ENCODE assay signal across 8 cellular contexts in the genomic region with DNA sequence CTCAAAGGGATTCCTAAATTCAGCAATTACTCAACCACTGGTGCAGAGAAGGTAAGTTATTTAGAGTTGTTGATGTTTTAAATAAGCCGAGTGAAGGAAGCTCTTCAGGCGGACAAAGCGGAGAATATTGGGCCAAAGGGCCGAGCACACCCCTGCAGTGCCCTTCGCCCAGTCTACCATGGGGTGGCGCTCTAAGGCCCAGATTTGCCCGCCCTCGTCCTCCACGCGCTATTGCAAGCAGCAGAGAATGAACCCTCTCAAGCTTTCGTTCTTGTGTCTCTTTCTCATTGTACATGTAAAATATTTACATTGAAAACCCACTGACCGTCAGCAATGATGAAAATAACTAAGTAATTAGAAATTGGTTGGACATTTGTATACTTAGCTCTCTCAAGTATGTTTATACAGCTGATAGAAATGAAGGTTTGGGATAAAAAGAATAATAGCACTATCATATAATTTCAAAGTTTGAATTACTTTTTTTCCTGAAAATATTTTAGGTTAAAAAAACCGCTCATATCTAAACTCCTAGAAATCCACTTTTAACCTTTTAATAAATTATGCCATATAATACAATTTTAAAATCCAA.
A peak's percentile ranks its signal among the peaks of the same experiment; 100 is the strongest.
DNase-seq lines count a peak whose midpoint lies in the region; ATAC-seq and TF ChIP-seq lines count a peak whose summit lies in the region.

No MANE protein-coding gene starts in this region.

- H3K9me2 ChIP-seq in OCI-LY7 (ENCODE audit: insufficient read depth, low read length), result no peaks in the 10 kb centered on the region

- H3K4me2 ChIP-seq in OCI-LY7 (ENCODE audit: low read length), result no peak overlapping the region

- H2AFZ ChIP-seq in OCI-LY7 (ENCODE audit: low read length), result no peak overlapping the region

- no peak overlapping the region for H3K27ac Mint-ChIP-seq in activated CD4-positive, alpha-beta T cell treated with anti-CD3 and anti-CD28 coated beads for 36 hours

- H3K4me1 ChIP-seq in OCI-LY7 (ENCODE audit: insufficient read depth, low read length, poor library complexity, severe bottlenecking), result no peaks in the 10 kb centered on the region

- peaks cover 7% of the 10 kb centered on the region for H3K27me3 Mint-ChIP-seq in activated CD4-positive, alpha-beta T cell treated with anti-CD3 and anti-CD28 coated beads for 36 hours

- peak; percentile 60 for DNase-seq in activated CD4-positive, alpha-beta T cell treated with anti-CD3 and anti-CD28 coated beads for 36 hours
- DNase-seq in activated CD4-positive, alpha-beta T cell treated with anti-CD3 and anti-CD28 coated beads for 1 hour, result no peak
- no peak for DNase-seq in OCI-LY7 (ENCODE audit: low spot score)
- DNase-seq in epithelial cell of esophagus (ENCODE audit: low read depth), result peak; percentile 32
- peak; percentile 64 for DNase-seq in myocyte (ENCODE audit: low read depth)
- no peak for DNase-seq in stimulated activated naive CD4-positive, alpha-beta T cell (lab: John Stamatoyannopoulos, UW)
- DNase-seq in germinal center (ENCODE audit: low spot score), result no peak

- no peak overlapping the region for H3K4me3 Mint-ChIP-seq in activated CD4-positive, alpha-beta T cell treated with anti-CD3 and anti-CD28 coated beads for 36 hours

- POLR2A ChIA-PET in activated CD4-positive, alpha-beta T cell treated with anti-CD3 and anti-CD28 coated beads for 36 hours (lab: Charles Lee), result no interaction called here
- POLR2A ChIA-PET in OCI-LY7 (lab: Charles Lee), result no interaction called here

- no peak for ATAC-seq in activated CD4-positive, alpha-beta T cell treated with anti-CD3 and anti-CD28 coated beads for 36 hours
- ATAC-seq in HG02759 (IDR thresholded peaks at IDR 0.05; ENCODE audit: unreplicated experiment), result peak; percentile 81

- no peaks in the 10 kb centered on the region for H4K20me1 ChIP-seq in OCI-LY7 (ENCODE audit: insufficient read depth, low read length)

- H3K27ac ChIP-seq in OCI-LY7 (ENCODE audit: low read depth, low read length, poor library complexity, severe bottlenecking), result no peak overlapping the region

- no TSS peak for BruUV-seq in OCI-LY7 (replicated peaks; lab: Mats Ljungman, UMichigan)

- no peaks in the 10 kb centered on the region for H3K36me3 Mint-ChIP-seq in activated CD4-positive, alpha-beta T cell treated with anti-CD3 and anti-CD28 coated beads for 36 hours (ENCODE audit: low read depth)

- intact Hi-C loops in activated CD4-positive, alpha-beta T cell treated with anti-CD3 and anti-CD28 coated beads for 36 hours (cut with DNase I, micrococcal nuclease), result loop anchor here in 1 of 2 experiments (10.0 kb wide), 2 partner anchors 352 to 538 kb away; no protein-coding TSS in a partner anchor
- intact Hi-C loops in OCI-LY7 (cut with micrococcal nuclease; ENCODE audit: unreplicated experiment), result no loop called here

- CTCF ChIA-PET in activated CD4-positive, alpha-beta T cell treated with anti-CD3 and anti-CD28 coated beads for 36 hours (lab: Charles Lee), result interaction anchor here (1.2 kb wide), 1 partner anchor 109 kb away, joined by 3 read pairs; no protein-coding TSS in a partner anchor
- CTCF ChIA-PET in OCI-LY7 (lab: Charles Lee; ENCODE audit: unreplicated experiment), result no interaction called here

- no peaks in the 10 kb centered on the region for H3K36me3 ChIP-seq in OCI-LY7 (ENCODE audit: insufficient read depth, low read length)

- TF ChIP-seq CTCF in OCI-LY7 (conservative IDR thresholded peaks at IDR 0.05; ENCODE audit: low read length), result peak; percentile 68
- TF ChIP-seq CTCF in epithelial cell of esophagus (IDR thresholded peaks at IDR 0.05; ENCODE audit: insufficient read depth, low read depth, low read length, missing control alignments), result peak; percentile 65

- H3K4me3 ChIP-seq in OCI-LY7 (ENCODE audit: low read depth, low read length, poor library complexity, severe bottlenecking) (no peak overlapping the region), epithelial cell of esophagus (ENCODE audit: low read length) (no peak overlapping the region)

- no peaks in the 10 kb centered on the region for H3K79me2 ChIP-seq in OCI-LY7 (ENCODE audit: insufficient read depth, low read depth, low read length)

- H3K9me3 Mint-ChIP-seq in activated CD4-positive, alpha-beta T cell treated with anti-CD3 and anti-CD28 coated beads for 36 hours (ENCODE audit: low read depth), result no peaks in the 10 kb centered on the region

- no peaks in the 10 kb centered on the region for H3K9me3 ChIP-seq in OCI-LY7 (ENCODE audit: low read length)

- H3K4me1 Mint-ChIP-seq in activated CD4-positive, alpha-beta T cell treated with anti-CD3 and anti-CD28 coated beads for 36 hours, result no peaks in the 10 kb centered on the region

Comparison
In these comparisons a context has a peak if more than half of its experiments do, and no peak if none do; other contexts are left out.
1. DNase-seq: peak in activated CD4-positive, alpha-beta T cell treated with anti-CD3 and anti-CD28 coated beads for 36 hours (single experiment), epithelial cell of esophagus (single experiment) and myocyte (single experiment); none in activated CD4-positive, alpha-beta T cell treated with anti-CD3 and anti-CD28 coated beads for 1 hour (single experiment), OCI-LY7 (single experiment), stimulated activated naive CD4-positive, alpha-beta T cell (0 of 6) and germinal center (single experiment).